1 cellular context compared by ENCODE assay signal in genomic region chr1:166910396-166910994, GRCh38.
TF ChIP-seq lines count a peak whose summit lies in the region.

No MANE protein-coding gene starts in this region.

TF ChIP-seq in A549, 52 proteins besides CTCF, POLR2A, EP300 and RAD21 (continued from another document):
- TF ChIP-seq FOXS1 (CRISPR knock-in tag; IDR thresholded peaks at IDR 0.05) (no peak), ZFP36 (IDR thresholded peaks at IDR 0.05; ENCODE audit: borderline replicate concordance, partially characterized antibody) (no peak), BHLHE40 (IDR thresholded peaks at IDR 0.05; ENCODE audit: low read depth, low read length) (no peak), HDAC2 (IDR thresholded peaks at IDR 0.05) (no peak), TFCP2L1 (CRISPR knock-in tag; IDR thresholded peaks at IDR 0.05) (no peak), HEYL (CRISPR knock-in tag; IDR thresholded peaks at IDR 0.05) (no peak)
